Comparison of ENCODE assay signal across 8 cellular contexts in the genomic region with DNA sequence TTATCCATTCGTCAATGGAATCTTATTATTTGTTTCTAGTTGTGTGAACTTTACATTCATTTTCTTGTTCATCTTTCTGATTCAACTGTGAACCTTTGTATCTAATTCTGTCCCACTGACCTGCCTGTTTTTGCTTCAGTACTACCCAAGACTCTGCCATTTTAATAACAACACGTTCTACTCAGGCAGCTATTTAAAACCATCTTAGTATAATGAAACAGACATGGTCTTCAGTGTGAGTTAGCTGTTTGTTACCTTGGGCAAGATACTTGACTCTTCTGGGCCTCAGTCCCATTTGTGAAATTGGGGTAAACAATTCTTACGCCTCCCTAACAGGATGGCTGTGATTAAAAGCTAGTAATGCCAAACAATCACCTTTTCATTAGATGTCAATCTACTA. TPM values are rescaled to one million over a fixed set of nuclear protein-coding genes. Genes with fewer than 3 reads are reported as not detected.
A peak's percentile ranks its signal among the peaks of the same experiment; 100 is the strongest.
DNase-seq lines count a peak whose midpoint lies in the region; TF ChIP-seq lines count a peak whose summit lies in the region.

No MANE protein-coding gene starts in this region.

- no peaks in the 10 kb centered on the region for H3K36me3 ChIP-seq in CD4-positive, alpha-beta memory T cell (ENCODE audit: insufficient read depth, low read length)
- H3K36me3 ChIP-seq in MM.1S (replicated peaks; ENCODE audit: insufficient read depth, low read length) (no peaks in the 10 kb centered on the region), ectodermal cell (ENCODE audit: control insufficient read depth, insufficient read depth, low read length) (no peaks in the 10 kb centered on the region)

- CTCF ChIA-PET in CD4-positive, alpha-beta memory T cell (lab: Charles Lee; ENCODE audit: partially characterized antibody): interaction anchor here (1.4 kb wide), 1 partner anchor 55 kb away, joined by 6 read pairs; no protein-coding TSS in a partner anchor

- peak overlapping the region in 4 of 8 donors; percentile 86 to 96 (median 90) for H3K4me3 Mint-ChIP-seq in CD4-positive, alpha-beta memory T cell
- peak overlapping the region; percentile 80 for H3K4me3 Mint-ChIP-seq in neural crest cell

- 27 to 53% methylated on average over 2 to 3 of the region's 3 CpGs for WGBS in ectodermal cell, 2 experiments

- peak overlapping the region; percentile 88; the same call in 1 of the 2 replicates for H3K9ac ChIP-seq in MM.1S (ENCODE audit: low read length)

- intact Hi-C loops in CD4-positive, alpha-beta memory T cell (cut with micrococcal nuclease): loop anchor here (5.0 to 10.0 kb wide), 3 partner anchors 251 to 1018 kb away; a partner anchor contains a TSS

- H3K4me2 ChIP-seq in MM.1S (ENCODE audit: low read depth, low read length): peak overlapping the region; percentile 82

- peak overlapping the region in 6 of 7 donors; percentile 17 to 93 (median 69) for H3K27ac Mint-ChIP-seq in CD4-positive, alpha-beta memory T cell
- H3K27ac Mint-ChIP-seq in neural crest cell (ENCODE audit: unreplicated experiment): no peak overlapping the region

- no peak overlapping the region for H2AFZ ChIP-seq in MM.1S (ENCODE audit: low read length)

- POLR2A ChIA-PET in CD4-positive, alpha-beta memory T cell (lab: Charles Lee; ENCODE audit: partially characterized antibody): no interaction called here

- no peaks in the 10 kb centered on the region for H3K27me3 ChIP-seq in CD4-positive, alpha-beta memory T cell (ENCODE audit: insufficient read depth, low read length)
- H3K27me3 ChIP-seq in MM.1S (replicated peaks; ENCODE audit: insufficient read depth, low read length) (no peaks in the 10 kb centered on the region), ectodermal cell (ENCODE audit: control insufficient read depth, insufficient read depth, low read length, poor library complexity, severe bottlenecking) (no peaks in the 10 kb centered on the region)

- H3K4me3 ChIP-seq in CD4-positive, alpha-beta memory T cell (ENCODE audit: low read length in 2 of 2): peak overlapping the region; percentile 58 to 82
- H3K4me3 ChIP-seq in MM.1S (ENCODE audit: low read length): peak overlapping the region; percentile 70
- H3K4me3 ChIP-seq in ectodermal cell (ENCODE audit: insufficient read depth, low read depth, low read length): peak overlapping the region; percentile 86

- peaks cover 15% of the 10 kb centered on the region; the same call in 1 of the 2 replicates for H4K20me1 ChIP-seq in MM.1S (ENCODE audit: insufficient read depth, low read length)

- peaks cover 0 to 1% of the 10 kb centered on the region in 2 donors for H3K36me3 Mint-ChIP-seq in CD4-positive, alpha-beta memory T cell
- no peaks in the 10 kb centered on the region for H3K36me3 Mint-ChIP-seq in neural crest cell (ENCODE audit: low read depth)

- H3K4me1 ChIP-seq in CD4-positive, alpha-beta memory T cell (ENCODE audit: insufficient read depth, low read length): peaks cover 57% of the 10 kb centered on the region
- peaks cover 22% of the 10 kb centered on the region for H3K4me1 ChIP-seq in MM.1S (ENCODE audit: low read length)
- peaks cover 16% of the 10 kb centered on the region for H3K4me1 ChIP-seq in ectodermal cell (ENCODE audit: control insufficient read depth, insufficient read depth, low read length)

- no peaks in the 10 kb centered on the region for H3K9me3 ChIP-seq in CD4-positive, alpha-beta memory T cell (ENCODE audit: control insufficient read depth in 1 of 2, low read length in 2 of 2)
- H3K9me3 ChIP-seq in MM.1S (replicated peaks; ENCODE audit: insufficient read depth, low read length) (no peaks in the 10 kb centered on the region), ectodermal cell (ENCODE audit: control insufficient read depth, low read length) (no peaks in the 10 kb centered on the region)

- TF ChIP-seq CTCF in MM.1S (IDR thresholded peaks at IDR 0.05; ENCODE audit: low read length) (no peak), neural crest cell (conservative IDR thresholded peaks at IDR 0.05) (no peak)

- H3K4me1 Mint-ChIP-seq in CD4-positive, alpha-beta memory T cell: peaks cover 6 to 18% (median 15%) of the 10 kb centered on the region in 4 donors
- no peaks in the 10 kb centered on the region for H3K4me1 Mint-ChIP-seq in neural crest cell

- DNase-seq in CD4-positive, alpha-beta memory T cell: no peak
- no peak for DNase-seq in MM.1S
- no peak for DNase-seq in neural crest cell (ENCODE audit: low read depth, low spot score)
- no peak for DNase-seq in NCI-H128 (lab: John Stamatoyannopoulos, UW; ENCODE audit: unreplicated experiment)
- DNase-seq in T1000 (lab: John Stamatoyannopoulos, UW): no peak
- DNase-seq in NCI-H345 treated with DMSO at 0.1 percent for 48 hours (lab: John Stamatoyannopoulos, UW; ENCODE audit: unreplicated experiment): no peak
- DNase-seq in NCI-H2227 (lab: John Stamatoyannopoulos, UW; ENCODE audit: unreplicated experiment): no peak

- peaks cover 63% of the 10 kb centered on the region for H3K79me2 ChIP-seq in MM.1S (ENCODE audit: low read length)

- no peaks in the 10 kb centered on the region for H3K9me2 ChIP-seq in MM.1S (replicated peaks; ENCODE audit: insufficient read depth, low read length)

- H3K27ac ChIP-seq in CD4-positive, alpha-beta memory T cell (ENCODE audit: low read depth, low read length): peak overlapping the region; percentile 78
- no peak overlapping the region for H3K27ac ChIP-seq in MM.1S (ENCODE audit: low read length)
- H3K27ac ChIP-seq in ectodermal cell (ENCODE audit: insufficient read depth, low read depth, low read length, poor library complexity, severe bottlenecking): no peak overlapping the region

- H3K9me3 Mint-ChIP-seq in CD4-positive, alpha-beta memory T cell: peaks cover 0 to 4% (median 0%) of the 10 kb centered on the region in 8 donors
- H3K9me3 Mint-ChIP-seq in neural crest cell: no peaks in the 10 kb centered on the region

- peaks cover 8% of the 10 kb centered on the region; the same call in 1 of the 2 replicates for H3F3A ChIP-seq in MM.1S (ENCODE audit: insufficient read depth, low read length)

- no peaks in the 10 kb centered on the region for H3K27me3 Mint-ChIP-seq in CD4-positive, alpha-beta memory T cell
- H3K27me3 Mint-ChIP-seq in neural crest cell (ENCODE audit: low read depth): no peaks in the 10 kb centered on the region

RNA-seq across cellular contexts. Expression of a gene that starts 1.6 kb away (rescaled TPM):
- 10 to 100 TPM; 36.5 to 39.6 TPM for total RNA-seq in CD4-positive, alpha-beta memory T cell
- 10 to 100 TPM; 49.0 to 54.9 TPM for polyA plus RNA-seq in CD4-positive, alpha-beta memory T cell
- polyA plus RNA-seq in ectodermal cell (2013, experiment 1 of 4): 28.7 TPM
- 31.8 TPM for polyA plus RNA-seq in ectodermal cell (2013, experiment 2 of 4)
- polyA plus RNA-seq in ectodermal cell (2013, experiment 3 of 4): 26.1 TPM
- polyA plus RNA-seq in ectodermal cell (2013, experiment 4 of 4): 30.6 TPM
- 37.8 and 43.1 TPM in 2 replicates for total RNA-seq in neural crest cell

RNA-seq across cellular contexts. Expression of a gene that starts 42.0 kb away (rescaled TPM):
- under 1 TPM; 0.38 to 0.50 TPM for total RNA-seq in CD4-positive, alpha-beta memory T cell
- not detected for polyA plus RNA-seq in CD4-positive, alpha-beta memory T cell
- polyA plus RNA-seq in ectodermal cell (2013, experiment 1 of 4): not detected
- not detected for polyA plus RNA-seq in ectodermal cell (2013, experiment 2 of 4)
- polyA plus RNA-seq in ectodermal cell (2013, experiment 3 of 4): not detected
- 0.24 TPM for polyA plus RNA-seq in ectodermal cell (2013, experiment 4 of 4)
- 0.16 and 0.25 TPM in 2 replicates for total RNA-seq in neural crest cell

RNA-seq across cellular contexts. Expression of a gene that starts 54.0 kb away (rescaled TPM):
- 10 to 100 TPM; 47.0 to 48.5 TPM for total RNA-seq in CD4-positive, alpha-beta memory T cell
- polyA plus RNA-seq in CD4-positive, alpha-beta memory T cell: 10 to 100 TPM; 51.1 to 61.0 TPM
- polyA plus RNA-seq in ectodermal cell (2013, experiment 1 of 4): 28.0 TPM
- polyA plus RNA-seq in ectodermal cell (2013, experiment 2 of 4): 29.7 TPM
- polyA plus RNA-seq in ectodermal cell (2013, experiment 3 of 4): 17.2 TPM
- 21.7 TPM for polyA plus RNA-seq in ectodermal cell (2013, experiment 4 of 4)
- total RNA-seq in neural crest cell: 23.1 and 26.7 TPM in 2 replicates
